In the genomic region with DNA sequence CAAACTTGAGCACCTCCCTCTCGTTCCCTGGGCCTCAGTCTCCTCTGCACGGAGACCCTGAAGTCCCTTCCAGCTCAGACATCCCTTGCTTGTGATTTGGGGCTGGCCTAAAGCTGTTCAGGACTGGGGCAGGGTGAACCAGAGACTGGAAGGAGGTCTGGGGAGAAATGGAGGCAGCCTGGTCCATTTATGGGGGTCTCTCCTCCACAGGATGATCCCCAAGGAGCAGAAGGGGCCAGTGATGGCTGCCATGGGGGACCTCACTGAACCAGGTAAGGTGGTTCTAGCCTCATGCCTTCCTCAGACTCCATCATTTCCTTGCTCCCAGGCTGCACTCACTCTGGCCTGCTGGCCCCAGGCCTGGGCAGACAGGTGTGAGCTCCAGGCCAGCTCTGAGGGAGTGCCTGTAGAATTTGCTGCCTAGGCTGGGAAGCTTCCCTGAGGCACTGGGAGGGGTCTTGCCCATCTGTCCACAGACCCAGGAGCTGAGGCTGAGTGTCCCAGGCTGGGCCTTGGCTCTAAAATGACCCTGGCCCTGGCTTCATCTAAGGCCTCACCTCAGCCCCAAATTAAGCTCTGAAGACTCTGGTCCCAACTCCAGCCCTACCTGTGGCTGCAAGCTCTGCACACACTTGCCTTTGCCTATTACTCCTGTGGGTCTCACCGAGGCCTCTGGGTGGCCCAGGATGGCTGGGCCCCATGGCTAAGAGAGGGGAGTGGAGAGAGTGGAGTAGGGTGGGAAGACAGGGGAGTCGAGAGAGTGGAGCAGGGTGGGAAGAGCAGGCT, we compare ENCODE assay signal across 16 cellular contexts. TPM values are rescaled to one million over a fixed set of nuclear protein-coding genes. Genes with fewer than 3 reads are reported as not detected.
"Had no signal": no experiment of that assay in that cellular context is flagged by ENCODE, and none has a peak within 500 bp of the region (broad histone marks: within the 10 kb centered on the region; RNA-seq: fewer than 3 reads in every experiment).

No MANE protein-coding gene starts in this region.

- H3K9me3 Mint-ChIP-seq: activated B cell treated with CpG ODN at 0.5 μM for 24 hours; activated CD4-positive, alpha-beta T cell treated with anti-CD3 and anti-CD28 coated beads, Interleukin-2, amount 10 ng/mL, durations not matched to agents 24 days and 14 days; activated naive CD4-positive, alpha-beta T cell treated with anti-CD3 and anti-CD28 coated beads for 36 hours; activated naive CD8-positive, alpha-beta T cell treated with anti-CD3 and anti-CD28 coated beads, Interleukin-2, amount 50 U/mL, for 24 hours; nephron had no signal

- ATAC-seq: activated naive CD8-positive, alpha-beta T cell treated with anti-CD3 and anti-CD28 coated beads, Interleukin-2, amount 50 U/mL, for 24 hours; gastroesophageal sphincter had no signal

- DNase-seq: activated B cell treated with CpG ODN at 0.5 μM for 24 hours; activated CD4-positive, alpha-beta T cell treated with anti-CD3 and anti-CD28 coated beads, Interleukin-2, amount 10 ng/mL, durations not matched to agents 24 days and 14 days; activated CD8-positive, alpha-beta memory T cell treated with anti-CD3 and anti-CD28 coated beads for 24 hours; activated naive CD4-positive, alpha-beta T cell treated with anti-CD3 and anti-CD28 coated beads for 36 hours; activated naive CD8-positive, alpha-beta T cell treated with anti-CD3 and anti-CD28 coated beads, Interleukin-2, amount 50 U/mL, for 24 hours; erythroblast; sigmoid colon; stimulated activated CD4-positive, alpha-beta T cell treated with anti-CD3 and anti-CD28 coated beads, Interleukin-1b, Interleukin-23, amount 100 ng/mL, for 48 hours; stomach; T-helper 2 cell; testis had no signal

- H3K4me1 ChIP-seq: breast epithelium had no signal

- H3K9me3 ChIP-seq: ascending aorta, breast epithelium, gastroesophageal sphincter, sigmoid colon, stomach, testis had no signal

- H3K27ac ChIP-seq: ascending aorta, breast epithelium, gastroesophageal sphincter, sigmoid colon, stomach, testis had no signal

- H3K27me3 ChIP-seq: ascending aorta, breast epithelium, gastroesophageal sphincter, sigmoid colon, stomach, testis had no signal

- H3K4me3 Mint-ChIP-seq: activated B cell treated with CpG ODN at 0.5 μM for 24 hours; activated CD4-positive, alpha-beta T cell treated with anti-CD3 and anti-CD28 coated beads, Interleukin-2, amount 10 ng/mL, durations not matched to agents 24 days and 14 days; activated naive CD4-positive, alpha-beta T cell treated with anti-CD3 and anti-CD28 coated beads for 36 hours; activated naive CD8-positive, alpha-beta T cell treated with anti-CD3 and anti-CD28 coated beads, Interleukin-2, amount 50 U/mL, for 24 hours had no signal

- H3K36me3 ChIP-seq: ascending aorta, breast epithelium, gastroesophageal sphincter, sigmoid colon, stomach had no signal

- H3K4me3 ChIP-seq: ascending aorta, breast epithelium, gastroesophageal sphincter, sigmoid colon, stomach had no signal

- H3K4me1 Mint-ChIP-seq: activated B cell treated with CpG ODN at 0.5 μM for 24 hours; activated CD4-positive, alpha-beta T cell treated with anti-CD3 and anti-CD28 coated beads, Interleukin-2, amount 10 ng/mL, durations not matched to agents 24 days and 14 days; activated naive CD8-positive, alpha-beta T cell treated with anti-CD3 and anti-CD28 coated beads, Interleukin-2, amount 50 U/mL, for 24 hours had no signal

- H3K27ac Mint-ChIP-seq: activated B cell treated with CpG ODN at 0.5 μM for 24 hours; activated CD4-positive, alpha-beta T cell treated with anti-CD3 and anti-CD28 coated beads, Interleukin-2, amount 10 ng/mL, durations not matched to agents 24 days and 14 days; activated naive CD4-positive, alpha-beta T cell treated with anti-CD3 and anti-CD28 coated beads for 36 hours; activated naive CD8-positive, alpha-beta T cell treated with anti-CD3 and anti-CD28 coated beads, Interleukin-2, amount 50 U/mL, for 24 hours had no signal

- FAIRE-seq: TTC549 had no signal

RNA-seq across cellular contexts. Expression of a gene that starts 22.5 kb away (rescaled TPM):
- total RNA-seq: activated CD4-positive, alpha-beta T cell treated with anti-CD3 and anti-CD28 coated beads, Interleukin-2, amount 10 ng/mL, durations not matched to agents 24 days and 14 days had no signal
